Comparison of ENCODE assay signal across 2 cellular contexts in the genomic region with DNA sequence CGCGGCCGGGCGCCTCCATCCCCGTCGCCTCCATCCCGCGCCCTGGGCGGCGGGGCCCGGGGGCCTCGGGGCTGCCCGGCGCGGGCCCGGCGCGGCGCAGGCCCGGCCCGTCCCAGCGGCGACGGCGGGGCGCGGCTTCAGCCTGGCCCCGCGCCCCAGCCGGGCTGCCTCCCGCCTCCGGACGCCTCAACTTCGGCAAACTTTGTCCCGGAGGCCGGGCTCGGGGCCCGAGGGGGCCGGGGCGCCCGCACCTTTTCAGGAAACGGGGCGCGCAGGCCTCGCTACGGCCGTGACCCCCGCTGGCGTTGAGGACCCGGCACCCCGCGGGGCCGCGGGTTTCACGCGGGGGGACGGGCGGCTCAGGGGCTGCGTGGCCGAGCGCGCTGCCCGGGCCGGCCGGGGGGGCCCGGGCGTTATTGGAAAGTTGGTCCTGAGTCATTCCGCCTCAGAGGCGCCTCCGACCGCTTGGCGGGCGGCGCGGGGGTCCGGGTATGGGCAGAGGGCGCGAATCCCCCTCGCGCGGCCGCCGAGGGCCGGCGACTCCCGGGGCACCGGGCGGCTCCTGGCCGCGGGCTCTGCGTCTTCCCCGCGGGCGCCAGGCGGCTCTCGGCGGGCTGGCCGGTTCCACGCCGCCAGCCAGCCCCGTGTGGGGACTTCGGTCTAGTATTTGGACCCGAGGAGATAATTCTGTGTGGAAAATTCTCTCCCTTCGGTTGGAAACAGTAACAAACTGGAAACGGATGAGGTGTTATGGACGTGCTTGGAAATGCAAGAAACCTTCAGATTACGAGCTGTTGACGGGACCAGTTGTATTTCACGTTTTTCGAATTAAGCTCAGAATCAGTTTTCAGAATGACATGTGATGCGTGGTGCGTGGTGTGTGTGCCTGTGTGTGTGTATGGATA.
TF ChIP-seq lines count a peak whose summit lies in the region.

No MANE protein-coding gene starts in this region.

TF ChIP-seq in HEK293T, 16 proteins besides CTCF, POLR2A, EP300 and RAD21:
- TF ChIP-seq, protein P1, sequence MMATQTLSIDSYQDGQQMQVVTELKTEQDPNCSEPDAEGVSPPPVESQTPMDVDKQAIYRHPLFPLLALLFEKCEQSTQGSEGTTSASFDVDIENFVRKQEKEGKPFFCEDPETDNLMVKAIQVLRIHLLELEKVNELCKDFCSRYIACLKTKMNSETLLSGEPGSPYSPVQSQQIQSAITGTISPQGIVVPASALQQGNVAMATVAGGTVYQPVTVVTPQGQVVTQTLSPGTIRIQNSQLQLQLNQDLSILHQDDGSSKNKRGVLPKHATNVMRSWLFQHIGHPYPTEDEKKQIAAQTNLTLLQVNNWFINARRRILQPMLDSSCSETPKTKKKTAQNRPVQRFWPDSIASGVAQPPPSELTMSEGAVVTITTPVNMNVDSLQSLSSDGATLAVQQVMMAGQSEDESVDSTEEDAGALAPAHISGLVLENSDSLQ (IDR thresholded peaks at IDR 0.05): peak; percentile 21; the same call in 1 of the 2 replicates
- TF ChIP-seq L3MBTL2 (conservative IDR thresholded peaks at IDR 0.05): no peak

TF ChIP-seq in K562, 482 proteins besides CTCF, POLR2A, EP300 and RAD21 (continued from another document and continues in another):
- TF ChIP-seq, protein P2, sequence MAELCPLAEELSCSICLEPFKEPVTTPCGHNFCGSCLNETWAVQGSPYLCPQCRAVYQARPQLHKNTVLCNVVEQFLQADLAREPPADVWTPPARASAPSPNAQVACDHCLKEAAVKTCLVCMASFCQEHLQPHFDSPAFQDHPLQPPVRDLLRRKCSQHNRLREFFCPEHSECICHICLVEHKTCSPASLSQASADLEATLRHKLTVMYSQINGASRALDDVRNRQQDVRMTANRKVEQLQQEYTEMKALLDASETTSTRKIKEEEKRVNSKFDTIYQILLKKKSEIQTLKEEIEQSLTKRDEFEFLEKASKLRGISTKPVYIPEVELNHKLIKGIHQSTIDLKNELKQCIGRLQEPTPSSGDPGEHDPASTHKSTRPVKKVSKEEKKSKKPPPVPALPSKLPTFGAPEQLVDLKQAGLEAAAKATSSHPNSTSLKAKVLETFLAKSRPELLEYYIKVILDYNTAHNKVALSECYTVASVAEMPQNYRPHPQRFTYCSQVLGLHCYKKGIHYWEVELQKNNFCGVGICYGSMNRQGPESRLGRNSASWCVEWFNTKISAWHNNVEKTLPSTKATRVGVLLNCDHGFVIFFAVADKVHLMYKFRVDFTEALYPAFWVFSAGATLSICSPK (IDR thresholded peaks at IDR 0.05; ENCODE audit: borderline replicate concordance): no peak
- no peak for TF ChIP-seq TSC22D4 (tag; IDR thresholded peaks at IDR 0.05)
- no peak for TF ChIP-seq SREBF1 (IDR thresholded peaks at IDR 0.05; ENCODE audit: borderline replicate concordance, low read depth, low read length)
- 0 out of 4 replicates have a peak, but pooled peaks of 1 of the 2 experiments have one; percentile 27 for TF ChIP-seq MLLT1 (IDR thresholded peaks at IDR 0.05)
- TF ChIP-seq ZBTB33 (CRISPR knock-in tag; IDR thresholded peaks at IDR 0.05): no peak
- TF ChIP-seq POLR2H (tag; IDR thresholded peaks at IDR 0.05; ENCODE audit: low read depth): no peak
- no peak for TF ChIP-seq PHB2 (IDR thresholded peaks at IDR 0.05; ENCODE audit: low read depth)
- TF ChIP-seq CCNT2 (IDR thresholded peaks at IDR 0.05; ENCODE audit: borderline replicate concordance, extremely low read depth, insufficient read length, low read depth, low read length): peak; percentile 51
- TF ChIP-seq SRSF9 (IDR thresholded peaks at IDR 0.05; ENCODE audit: borderline replicate concordance, low read depth, low read length): no peak
- no peak for TF ChIP-seq NONO (IDR thresholded peaks at IDR 0.05; ENCODE audit: low read depth in 2 of 2, low read length in 1 of 2)
- TF ChIP-seq HNRNPL (IDR thresholded peaks at IDR 0.05; ENCODE audit: low read depth, low read length): no peak
- TF ChIP-seq ZNF232 (CRISPR knock-in tag; IDR thresholded peaks at IDR 0.05): no peak
- no peak for TF ChIP-seq BRF2 (IDR thresholded peaks at IDR 0.05; ENCODE audit: borderline replicate concordance, insufficient read depth, insufficient read length)
- no peak for TF ChIP-seq ZNF224 (CRISPR knock-in tag; IDR thresholded peaks at IDR 0.05)
- peak; percentile 64 for TF ChIP-seq RBBP5 (IDR thresholded peaks at IDR 0.05; ENCODE audit: borderline replicate concordance, insufficient read depth, low read length, poor library complexity, severe bottlenecking)
- no peak for TF ChIP-seq ZBTB9 (CRISPR knock-in tag; IDR thresholded peaks at IDR 0.05)
- no peak for TF ChIP-seq HDAC2 (IDR thresholded peaks at IDR 0.05)
- TF ChIP-seq NUFIP1 (IDR thresholded peaks at IDR 0.05; ENCODE audit: partially characterized antibody): no peak
- TF ChIP-seq, protein P3, sequence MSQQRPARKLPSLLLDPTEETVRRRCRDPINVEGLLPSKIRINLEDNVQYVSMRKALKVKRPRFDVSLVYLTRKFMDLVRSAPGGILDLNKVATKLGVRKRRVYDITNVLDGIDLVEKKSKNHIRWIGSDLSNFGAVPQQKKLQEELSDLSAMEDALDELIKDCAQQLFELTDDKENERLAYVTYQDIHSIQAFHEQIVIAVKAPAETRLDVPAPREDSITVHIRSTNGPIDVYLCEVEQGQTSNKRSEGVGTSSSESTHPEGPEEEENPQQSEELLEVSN (IDR thresholded peaks at IDR 0.05; ENCODE audit: borderline replicate concordance in 1 of 2, extremely low read depth in 1 of 2, insufficient read depth in 1 of 2, insufficient read length in 1 of 2, low read depth in 1 of 2, low read length in 1 of 2, poor library complexity in 1 of 2, severe bottlenecking in 1 of 2): peak in 1 of 2 experiments; percentile 1
- TF ChIP-seq, protein P4, sequence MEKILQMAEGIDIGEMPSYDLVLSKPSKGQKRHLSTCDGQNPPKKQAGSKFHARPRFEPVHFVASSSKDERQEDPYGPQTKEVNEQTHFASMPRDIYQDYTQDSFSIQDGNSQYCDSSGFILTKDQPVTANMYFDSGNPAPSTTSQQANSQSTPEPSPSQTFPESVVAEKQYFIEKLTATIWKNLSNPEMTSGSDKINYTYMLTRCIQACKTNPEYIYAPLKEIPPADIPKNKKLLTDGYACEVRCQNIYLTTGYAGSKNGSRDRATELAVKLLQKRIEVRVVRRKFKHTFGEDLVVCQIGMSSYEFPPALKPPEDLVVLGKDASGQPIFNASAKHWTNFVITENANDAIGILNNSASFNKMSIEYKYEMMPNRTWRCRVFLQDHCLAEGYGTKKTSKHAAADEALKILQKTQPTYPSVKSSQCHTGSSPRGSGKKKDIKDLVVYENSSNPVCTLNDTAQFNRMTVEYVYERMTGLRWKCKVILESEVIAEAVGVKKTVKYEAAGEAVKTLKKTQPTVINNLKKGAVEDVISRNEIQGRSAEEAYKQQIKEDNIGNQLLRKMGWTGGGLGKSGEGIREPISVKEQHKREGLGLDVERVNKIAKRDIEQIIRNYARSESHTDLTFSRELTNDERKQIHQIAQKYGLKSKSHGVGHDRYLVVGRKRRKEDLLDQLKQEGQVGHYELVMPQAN (IDR thresholded peaks at IDR 0.05; ENCODE audit: borderline replicate concordance): peak; percentile 43; the same call in 1 of the 2 replicates
- no peak for TF ChIP-seq RBM25 (IDR thresholded peaks at IDR 0.05; ENCODE audit: low read depth, low read length, severe bottlenecking)
- no peak for TF ChIP-seq ZSCAN32 (CRISPR knock-in tag; IDR thresholded peaks at IDR 0.05)
- TF ChIP-seq GATAD2A (IDR thresholded peaks at IDR 0.05): no peak
- TF ChIP-seq ZNF175 (CRISPR knock-in tag; IDR thresholded peaks at IDR 0.05; ENCODE audit: low read depth): no peak
- TF ChIP-seq ZBTB17 (CRISPR knock-in tag; IDR thresholded peaks at IDR 0.05): no peak
- no peak for TF ChIP-seq EZH2 (IDR thresholded peaks at IDR 0.05; ENCODE audit: borderline replicate concordance, low read depth, low read length)
- no peak for TF ChIP-seq BRCA1 (IDR thresholded peaks at IDR 0.05)
- no peak for TF ChIP-seq BRCA1 (CRISPR knock-in tag; IDR thresholded peaks at IDR 0.05)
- no peak for TF ChIP-seq ZNF121 (CRISPR knock-in tag; conservative IDR thresholded peaks at IDR 0.05)
- no peak for TF ChIP-seq CEBPG (CRISPR knock-in tag; IDR thresholded peaks at IDR 0.05)
- no peak for TF ChIP-seq CEBPG (tag; conservative IDR thresholded peaks at IDR 0.05 in 1 of 2, IDR thresholded peaks at IDR 0.05 in 1 of 2)
- no peak for TF ChIP-seq BRD9 (IDR thresholded peaks at IDR 0.05; ENCODE audit: low read depth, partially characterized antibody)
